In the genomic region with DNA sequence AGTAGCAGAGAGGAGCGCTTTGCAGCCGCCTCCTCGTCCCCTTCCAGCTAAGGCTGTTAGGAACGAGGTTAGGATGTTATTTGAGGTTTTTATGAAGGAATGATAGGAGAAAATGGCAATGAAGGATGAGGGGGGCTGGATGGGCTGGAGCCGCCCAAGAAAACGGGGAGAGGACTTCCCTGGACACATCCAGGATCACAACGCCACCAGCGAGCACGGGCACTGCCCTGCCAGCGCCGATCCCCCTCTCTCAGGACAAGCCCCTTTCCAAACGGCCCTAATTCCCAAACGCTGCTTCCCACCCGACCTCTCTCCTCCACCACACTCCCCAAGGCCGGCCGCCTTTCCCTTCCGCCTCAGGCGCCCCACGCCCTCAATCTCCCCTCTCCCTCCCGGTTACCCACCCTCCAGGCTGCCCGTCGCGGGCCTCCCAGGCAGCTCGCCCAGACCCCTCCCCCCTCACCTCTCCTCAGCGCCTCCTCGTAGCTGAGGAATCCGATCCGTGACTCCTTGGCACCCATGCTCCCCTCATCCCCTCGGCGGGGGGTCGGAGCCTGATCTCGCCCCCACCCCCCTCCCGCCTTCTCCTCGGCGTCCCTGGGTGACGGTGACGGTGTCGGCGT, we compare ENCODE assay signal across 1 cellular context.
A peak's percentile ranks its signal among the peaks of the same experiment; 100 is the strongest.
TF ChIP-seq lines count a peak whose summit lies in the region.

No MANE protein-coding gene starts in this region.

TF ChIP-seq in HEK293, 187 proteins besides CTCF, POLR2A, EP300 and RAD21 (continued from another document and continues in another):
- TF ChIP-seq, protein P1, sequence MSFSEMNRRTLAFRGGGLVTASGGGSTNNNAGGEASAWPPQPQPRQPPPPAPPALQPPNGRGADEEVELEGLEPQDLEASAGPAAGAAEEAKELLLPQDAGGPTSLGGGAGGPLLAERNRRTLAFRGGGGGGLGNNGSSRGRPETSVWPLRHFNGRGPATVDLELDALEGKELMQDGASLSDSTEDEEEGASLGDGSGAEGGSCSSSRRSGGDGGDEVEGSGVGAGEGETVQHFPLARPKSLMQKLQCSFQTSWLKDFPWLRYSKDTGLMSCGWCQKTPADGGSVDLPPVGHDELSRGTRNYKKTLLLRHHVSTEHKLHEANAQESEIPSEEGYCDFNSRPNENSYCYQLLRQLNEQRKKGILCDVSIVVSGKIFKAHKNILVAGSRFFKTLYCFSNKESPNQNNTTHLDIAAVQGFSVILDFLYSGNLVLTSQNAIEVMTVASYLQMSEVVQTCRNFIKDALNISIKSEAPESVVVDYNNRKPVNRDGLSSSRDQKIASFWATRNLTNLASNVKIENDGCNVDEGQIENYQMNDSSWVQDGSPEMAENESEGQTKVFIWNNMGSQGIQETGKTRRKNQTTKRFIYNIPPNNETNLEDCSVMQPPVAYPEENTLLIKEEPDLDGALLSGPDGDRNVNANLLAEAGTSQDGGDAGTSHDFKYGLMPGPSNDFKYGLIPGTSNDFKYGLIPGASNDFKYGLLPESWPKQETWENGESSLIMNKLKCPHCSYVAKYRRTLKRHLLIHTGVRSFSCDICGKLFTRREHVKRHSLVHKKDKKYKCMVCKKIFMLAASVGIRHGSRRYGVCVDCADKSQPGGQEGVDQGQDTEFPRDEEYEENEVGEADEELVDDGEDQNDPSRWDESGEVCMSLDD (tag by site-specific recombination; IDR thresholded peaks at IDR 0.05): peak; percentile 62
- TF ChIP-seq ZNF169 (tag by site-specific recombination; IDR thresholded peaks at IDR 0.05) (no peak), ZNF76 (tag by site-specific recombination; IDR thresholded peaks at IDR 0.05; ENCODE audit: borderline replicate concordance, low read depth) (no peak), SP3 (tag by site-specific recombination; IDR thresholded peaks at IDR 0.05) (no peak), REST (tag by site-specific recombination; IDR thresholded peaks at IDR 0.05) (0 out of 2 replicates have a peak, but pooled peaks have one; percentile 12), ZNF292 (tag by site-specific recombination; IDR thresholded peaks at IDR 0.05; ENCODE audit: borderline replicate concordance, low read depth) (no peak), ZNF274 (IDR thresholded peaks at IDR 0.05; ENCODE audit: low read length) (no peak), ZNF274 (tag by site-specific recombination; IDR thresholded peaks at IDR 0.05; ENCODE audit: borderline replicate concordance) (no peak), ZNF132 (tag by site-specific recombination; IDR thresholded peaks at IDR 0.05; ENCODE audit: borderline replicate concordance) (no peak), ZNF155 (tag by site-specific recombination; IDR thresholded peaks at IDR 0.05) (no peak), ZNF660 (tag by site-specific recombination; IDR thresholded peaks at IDR 0.05) (no peak), ZNF214 (tag by site-specific recombination; IDR thresholded peaks at IDR 0.05; ENCODE audit: borderline replicate concordance) (no peak), ZNF223 (tag by site-specific recombination; IDR thresholded peaks at IDR 0.05) (0 out of 2 replicates have a peak, but pooled peaks have one; percentile 32), ZNF138 (tag by site-specific recombination; IDR thresholded peaks at IDR 0.05; ENCODE audit: borderline replicate concordance) (no peak), ZNF830 (tag by site-specific recombination; IDR thresholded peaks at IDR 0.05; ENCODE audit: low read depth) (no peak), INSM2 (tag by site-specific recombination; IDR thresholded peaks at IDR 0.05) (peak; percentile 51; the same call in 1 of the 2 replicates), ZNF335 (tag by site-specific recombination; conservative IDR thresholded peaks at IDR 0.05) (peak; percentile 96), PRDM4 (tag by site-specific recombination; IDR thresholded peaks at IDR 0.05) (0 out of 2 replicates have a peak, but pooled peaks have one; percentile 43)
- TF ChIP-seq, protein P2, sequence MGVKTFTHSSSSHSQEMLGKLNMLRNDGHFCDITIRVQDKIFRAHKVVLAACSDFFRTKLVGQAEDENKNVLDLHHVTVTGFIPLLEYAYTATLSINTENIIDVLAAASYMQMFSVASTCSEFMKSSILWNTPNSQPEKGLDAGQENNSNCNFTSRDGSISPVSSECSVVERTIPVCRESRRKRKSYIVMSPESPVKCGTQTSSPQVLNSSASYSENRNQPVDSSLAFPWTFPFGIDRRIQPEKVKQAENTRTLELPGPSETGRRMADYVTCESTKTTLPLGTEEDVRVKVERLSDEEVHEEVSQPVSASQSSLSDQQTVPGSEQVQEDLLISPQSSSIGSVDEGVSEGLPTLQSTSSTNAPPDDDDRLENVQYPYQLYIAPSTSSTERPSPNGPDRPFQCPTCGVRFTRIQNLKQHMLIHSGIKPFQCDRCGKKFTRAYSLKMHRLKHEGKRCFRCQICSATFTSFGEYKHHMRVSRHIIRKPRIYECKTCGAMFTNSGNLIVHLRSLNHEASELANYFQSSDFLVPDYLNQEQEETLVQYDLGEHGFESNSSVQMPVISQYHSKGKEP (tag by site-specific recombination; IDR thresholded peaks at IDR 0.05): no peak
- TF ChIP-seq, protein P3, sequence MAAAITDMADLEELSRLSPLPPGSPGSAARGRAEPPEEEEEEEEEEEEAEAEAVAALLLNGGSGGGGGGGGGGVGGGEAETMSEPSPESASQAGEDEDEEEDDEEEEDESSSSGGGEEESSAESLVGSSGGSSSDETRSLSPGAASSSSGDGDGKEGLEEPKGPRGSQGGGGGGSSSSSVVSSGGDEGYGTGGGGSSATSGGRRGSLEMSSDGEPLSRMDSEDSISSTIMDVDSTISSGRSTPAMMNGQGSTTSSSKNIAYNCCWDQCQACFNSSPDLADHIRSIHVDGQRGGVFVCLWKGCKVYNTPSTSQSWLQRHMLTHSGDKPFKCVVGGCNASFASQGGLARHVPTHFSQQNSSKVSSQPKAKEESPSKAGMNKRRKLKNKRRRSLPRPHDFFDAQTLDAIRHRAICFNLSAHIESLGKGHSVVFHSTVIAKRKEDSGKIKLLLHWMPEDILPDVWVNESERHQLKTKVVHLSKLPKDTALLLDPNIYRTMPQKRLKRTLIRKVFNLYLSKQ (tag by site-specific recombination; IDR thresholded peaks at IDR 0.05; ENCODE audit: borderline replicate concordance): no peak; the same call in 1 of the 2 replicates
- TF ChIP-seq, protein P4, sequence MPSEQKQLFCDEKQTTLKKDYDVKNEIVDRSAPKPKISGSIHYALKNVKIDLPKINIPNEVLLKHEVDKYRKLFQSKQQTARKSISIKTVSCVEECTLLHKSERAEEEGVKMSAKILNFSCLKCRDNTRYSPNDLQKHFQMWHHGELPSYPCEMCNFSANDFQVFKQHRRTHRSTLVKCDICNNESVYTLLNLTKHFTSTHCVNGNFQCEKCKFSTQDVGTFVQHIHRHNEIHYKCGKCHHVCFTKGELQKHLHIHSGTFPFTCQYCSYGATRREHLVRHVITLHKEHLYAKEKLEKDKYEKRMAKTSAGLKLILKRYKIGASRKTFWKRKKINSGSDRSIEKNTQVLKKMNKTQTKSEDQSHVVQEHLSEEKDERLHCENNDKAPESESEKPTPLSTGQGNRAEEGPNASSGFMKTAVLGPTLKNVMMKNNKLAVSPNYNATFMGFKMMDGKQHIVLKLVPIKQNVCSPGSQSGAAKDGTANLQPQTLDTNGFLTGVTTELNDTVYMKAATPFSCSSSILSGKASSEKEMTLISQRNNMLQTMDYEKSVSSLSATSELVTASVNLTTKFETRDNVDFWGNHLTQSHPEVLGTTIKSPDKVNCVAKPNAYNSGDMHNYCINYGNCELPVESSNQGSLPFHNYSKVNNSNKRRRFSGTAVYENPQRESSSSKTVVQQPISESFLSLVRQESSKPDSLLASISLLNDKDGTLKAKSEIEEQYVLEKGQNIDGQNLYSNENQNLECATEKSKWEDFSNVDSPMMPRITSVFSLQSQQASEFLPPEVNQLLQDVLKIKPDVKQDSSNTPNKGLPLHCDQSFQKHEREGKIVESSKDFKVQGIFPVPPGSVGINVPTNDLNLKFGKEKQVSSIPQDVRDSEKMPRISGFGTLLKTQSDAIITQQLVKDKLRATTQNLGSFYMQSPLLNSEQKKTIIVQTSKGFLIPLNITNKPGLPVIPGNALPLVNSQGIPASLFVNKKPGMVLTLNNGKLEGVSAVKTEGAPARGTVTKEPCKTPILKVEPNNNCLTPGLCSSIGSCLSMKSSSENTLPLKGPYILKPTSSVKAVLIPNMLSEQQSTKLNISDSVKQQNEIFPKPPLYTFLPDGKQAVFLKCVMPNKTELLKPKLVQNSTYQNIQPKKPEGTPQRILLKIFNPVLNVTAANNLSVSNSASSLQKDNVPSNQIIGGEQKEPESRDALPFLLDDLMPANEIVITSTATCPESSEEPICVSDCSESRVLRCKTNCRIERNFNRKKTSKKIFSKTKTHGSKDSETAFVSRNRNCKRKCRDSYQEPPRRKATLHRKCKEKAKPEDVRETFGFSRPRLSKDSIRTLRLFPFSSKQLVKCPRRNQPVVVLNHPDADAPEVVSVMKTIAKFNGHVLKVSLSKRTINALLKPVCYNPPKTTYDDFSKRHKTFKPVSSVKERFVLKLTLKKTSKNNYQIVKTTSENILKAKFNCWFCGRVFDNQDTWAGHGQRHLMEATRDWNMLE (tag by site-specific recombination; conservative IDR thresholded peaks at IDR 0.05; ENCODE audit: low read depth): no peak
- TF ChIP-seq, protein P5, sequence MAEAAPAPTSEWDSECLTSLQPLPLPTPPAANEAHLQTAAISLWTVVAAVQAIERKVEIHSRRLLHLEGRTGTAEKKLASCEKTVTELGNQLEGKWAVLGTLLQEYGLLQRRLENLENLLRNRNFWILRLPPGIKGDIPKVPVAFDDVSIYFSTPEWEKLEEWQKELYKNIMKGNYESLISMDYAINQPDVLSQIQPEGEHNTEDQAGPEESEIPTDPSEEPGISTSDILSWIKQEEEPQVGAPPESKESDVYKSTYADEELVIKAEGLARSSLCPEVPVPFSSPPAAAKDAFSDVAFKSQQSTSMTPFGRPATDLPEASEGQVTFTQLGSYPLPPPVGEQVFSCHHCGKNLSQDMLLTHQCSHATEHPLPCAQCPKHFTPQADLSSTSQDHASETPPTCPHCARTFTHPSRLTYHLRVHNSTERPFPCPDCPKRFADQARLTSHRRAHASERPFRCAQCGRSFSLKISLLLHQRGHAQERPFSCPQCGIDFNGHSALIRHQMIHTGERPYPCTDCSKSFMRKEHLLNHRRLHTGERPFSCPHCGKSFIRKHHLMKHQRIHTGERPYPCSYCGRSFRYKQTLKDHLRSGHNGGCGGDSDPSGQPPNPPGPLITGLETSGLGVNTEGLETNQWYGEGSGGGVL (tag by site-specific recombination; IDR thresholded peaks at IDR 0.05): no peak
